In the genomic region with DNA sequence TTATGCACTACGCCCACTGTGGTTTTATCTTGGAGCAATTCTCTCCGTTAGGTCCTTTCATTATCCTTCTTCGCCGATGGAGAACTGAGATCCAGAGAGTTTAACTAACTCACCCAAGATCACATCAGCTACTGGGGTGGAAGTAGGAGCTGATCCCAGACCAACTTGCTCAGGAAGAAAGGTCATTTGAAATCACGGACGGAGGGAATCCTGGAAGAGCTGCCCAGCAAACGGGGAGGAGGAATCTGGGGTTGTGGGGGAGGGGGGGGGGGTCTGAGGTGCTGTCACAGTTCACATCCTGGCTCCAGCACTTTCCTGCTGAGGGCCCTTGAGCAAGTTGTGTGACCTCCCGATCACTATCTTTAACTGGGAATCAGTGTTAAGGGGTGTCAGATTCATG, we compare ENCODE assay signal across 1 cellular context.
TF ChIP-seq lines count a peak whose summit lies in the region.

No MANE protein-coding gene starts in this region.

TF ChIP-seq in H1, 55 proteins besides CTCF, POLR2A, EP300 and RAD21 (continued from another document):
- no peak for TF ChIP-seq KDM1A (IDR thresholded peaks at IDR 0.05; ENCODE audit: borderline replicate concordance, low read length)
- TF ChIP-seq POU5F1 (IDR thresholded peaks at IDR 0.05; ENCODE audit: low read depth, low read length): no peak
